1 cellular context compared by ENCODE assay signal in the genomic region with DNA sequence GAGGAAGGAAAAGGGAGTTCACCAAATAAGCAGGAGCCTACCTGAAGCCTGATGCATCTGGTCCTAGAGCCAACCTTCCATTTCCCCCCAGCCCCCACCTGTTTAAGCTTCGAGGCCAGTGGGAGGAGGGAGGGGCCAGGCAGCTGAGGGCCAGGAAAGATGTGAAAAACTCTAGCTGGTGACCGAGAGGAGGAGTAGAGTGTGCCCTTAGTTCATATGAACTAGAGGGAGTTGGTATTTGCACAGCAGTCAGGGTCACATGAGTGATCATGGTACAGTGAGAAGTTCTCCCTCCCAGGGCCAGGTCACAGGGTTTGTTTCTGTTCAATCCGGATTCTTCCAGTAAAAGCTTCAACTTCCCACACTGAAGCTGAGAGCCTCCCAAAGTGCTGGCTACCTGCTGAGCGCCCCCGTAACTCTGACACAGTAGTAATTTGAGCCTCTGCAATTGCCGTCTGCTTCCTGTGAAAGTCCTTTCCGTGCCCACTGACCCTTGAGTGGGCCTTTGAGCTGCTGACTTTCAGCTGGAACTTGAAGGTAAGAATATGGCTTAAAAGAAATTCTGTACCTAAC.
TF ChIP-seq lines count a peak whose summit lies in the region.

A gene (plus strand): TSS at position 362 of the 573 bp plus-strand sequence. CDS start 4,773 bp downstream, outside the sequence.

TF ChIP-seq in SK-N-SH treated with all-trans-retinoic acid at 6 μM for 48 hours, 23 proteins besides CTCF, POLR2A, EP300 and RAD21 (continued from another document):
- no peak for TF ChIP-seq ISL1 (CRISPR knock-in tag; IDR thresholded peaks at IDR 0.05)
- TF ChIP-seq PPARA (CRISPR knock-in tag; IDR thresholded peaks at IDR 0.05; ENCODE audit: borderline replicate concordance): no peak
- TF ChIP-seq, protein P1, sequence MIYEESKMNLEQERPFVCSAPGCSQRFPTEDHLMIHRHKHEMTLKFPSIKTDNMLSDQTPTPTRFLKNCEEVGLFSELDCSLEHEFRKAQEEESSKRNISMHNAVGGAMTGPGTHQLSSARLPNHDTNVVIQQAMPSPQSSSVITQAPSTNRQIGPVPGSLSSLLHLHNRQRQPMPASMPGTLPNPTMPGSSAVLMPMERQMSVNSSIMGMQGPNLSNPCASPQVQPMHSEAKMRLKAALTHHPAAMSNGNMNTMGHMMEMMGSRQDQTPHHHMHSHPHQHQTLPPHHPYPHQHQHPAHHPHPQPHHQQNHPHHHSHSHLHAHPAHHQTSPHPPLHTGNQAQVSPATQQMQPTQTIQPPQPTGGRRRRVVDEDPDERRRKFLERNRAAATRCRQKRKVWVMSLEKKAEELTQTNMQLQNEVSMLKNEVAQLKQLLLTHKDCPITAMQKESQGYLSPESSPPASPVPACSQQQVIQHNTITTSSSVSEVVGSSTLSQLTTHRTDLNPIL (CRISPR knock-in tag; IDR thresholded peaks at IDR 0.05; ENCODE audit: low read depth): no peak
- TF ChIP-seq, protein P2, sequence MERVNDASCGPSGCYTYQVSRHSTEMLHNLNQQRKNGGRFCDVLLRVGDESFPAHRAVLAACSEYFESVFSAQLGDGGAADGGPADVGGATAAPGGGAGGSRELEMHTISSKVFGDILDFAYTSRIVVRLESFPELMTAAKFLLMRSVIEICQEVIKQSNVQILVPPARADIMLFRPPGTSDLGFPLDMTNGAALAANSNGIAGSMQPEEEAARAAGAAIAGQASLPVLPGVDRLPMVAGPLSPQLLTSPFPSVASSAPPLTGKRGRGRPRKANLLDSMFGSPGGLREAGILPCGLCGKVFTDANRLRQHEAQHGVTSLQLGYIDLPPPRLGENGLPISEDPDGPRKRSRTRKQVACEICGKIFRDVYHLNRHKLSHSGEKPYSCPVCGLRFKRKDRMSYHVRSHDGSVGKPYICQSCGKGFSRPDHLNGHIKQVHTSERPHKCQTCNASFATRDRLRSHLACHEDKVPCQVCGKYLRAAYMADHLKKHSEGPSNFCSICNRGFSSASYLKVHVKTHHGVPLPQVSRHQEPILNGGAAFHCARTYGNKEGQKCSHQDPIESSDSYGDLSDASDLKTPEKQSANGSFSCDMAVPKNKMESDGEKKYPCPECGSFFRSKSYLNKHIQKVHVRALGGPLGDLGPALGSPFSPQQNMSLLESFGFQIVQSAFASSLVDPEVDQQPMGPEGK (CRISPR knock-in tag; IDR thresholded peaks at IDR 0.05; ENCODE audit: borderline replicate concordance): no peak
- TF ChIP-seq TOX (CRISPR knock-in tag; IDR thresholded peaks at IDR 0.05; ENCODE audit: borderline replicate concordance): no peak
- no peak for TF ChIP-seq ARNTL (CRISPR knock-in tag; IDR thresholded peaks at IDR 0.05; ENCODE audit: borderline replicate concordance, low read depth)
- TF ChIP-seq OSR1 (CRISPR knock-in tag; IDR thresholded peaks at IDR 0.05): no peak
- TF ChIP-seq CSDC2 (CRISPR knock-in tag; IDR thresholded peaks at IDR 0.05): no peak
- TF ChIP-seq RARB (CRISPR knock-in tag; IDR thresholded peaks at IDR 0.05): no peak
TF ChIP-seq in SK-N-SH treated with all-trans-retinoic acid at 6 μM for 48 hours: peak in this region for 0.
